16 cellular contexts compared by ENCODE assay signal in the genomic region with DNA sequence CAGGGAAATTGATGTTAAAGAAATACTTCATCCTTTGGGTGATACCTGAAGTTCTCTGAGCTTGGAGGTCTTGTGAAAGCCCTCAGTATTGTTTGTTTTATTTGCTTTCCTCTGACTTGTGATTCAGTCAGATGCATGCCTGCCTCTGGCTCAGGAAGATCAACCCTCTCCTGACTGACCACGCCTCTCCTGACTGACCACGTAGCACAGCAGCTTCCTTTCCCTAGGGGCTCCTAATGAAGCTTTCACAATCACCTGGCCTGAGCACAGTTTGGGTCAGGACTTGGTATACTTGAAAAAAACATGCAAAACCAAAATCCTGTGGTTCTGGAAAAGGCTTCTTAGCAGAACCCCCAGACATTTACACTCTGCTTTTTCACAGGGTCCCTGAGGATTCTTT. TPM values are rescaled to one million over a fixed set of nuclear protein-coding genes. Genes with fewer than 3 reads are reported as not detected.
A peak's percentile ranks its signal among the peaks of the same experiment; 100 is the strongest.
DNase-seq lines count a peak whose midpoint lies in the region; ATAC-seq and TF ChIP-seq lines count a peak whose summit lies in the region.
"Had no signal": no experiment of that assay in that cellular context is flagged by ENCODE, and none has a peak within 500 bp of the region (broad histone marks: within the 10 kb centered on the region; RNA-seq: fewer than 3 reads in every experiment).

No MANE protein-coding gene starts in this region.

- CTCF ChIA-PET in Calu3 (lab: Charles Lee): interaction anchor here (1.1 to 2.2 kb wide), 2 partner anchors 9 to 15 kb away, joined by 3 to 8 read pairs; no protein-coding TSS in a partner anchor

- ATAC-seq in HG02588 (IDR thresholded peaks at IDR 0.05; ENCODE audit: unreplicated experiment) (no peak), GM19467 (IDR thresholded peaks at IDR 0.05; ENCODE audit: unreplicated experiment) (no peak)
- ATAC-seq: GM12878 had no signal

- DNase-seq in Calu3 (peak; percentile 55), NCI-H226 (peak; percentile 74), dermis blood vessel endothelial cell (peak; percentile 35), posterior vena cava (ENCODE audit: low spot score) (peak; percentile 74), cerebellar nuclear complex (lab: John Stamatoyannopoulos, UW) (no peak)
- no peak for DNase-seq in activated CD4-positive, alpha-beta T cell treated with anti-CD3 and anti-CD28 coated beads, Interleukin-2, amount 50 U/mL, for 1 hour
- DNase-seq: activated CD4-positive, CD25-positive, alpha-beta regulatory T cell treated with anti-CD3 and anti-CD28 coated beads, Interleukin-2, amount 50 U/mL, for 72 hours; Caco-2; NCI-H524 treated with DMSO at 0.1 percent for 48 hours; occipital lobe; stimulated activated naive CD4-positive, alpha-beta T cell treated with Interleukin-2 at 50 U/mL for 16 hours had no signal

- H3K27ac Mint-ChIP-seq in Calu3 (ENCODE audit: unreplicated experiment): no peak overlapping the region
- H3K27ac Mint-ChIP-seq: activated T-helper 1 cell treated with anti-CD3 and anti-CD28 coated beads, Interleukin-12 subunit alpha, Interleukin-12 subunit beta, Interleukin-2, Interleukin-4 antibody, amounts not matched to agents 30 ng/mL and 10 ng/mL and 1 ng/mL, durations not matched to agents 14 hours and 24 hours and 36 hours had no signal

- no TSS peak for BruUV-seq in Calu3 (replicated peaks; lab: Mats Ljungman, UMichigan)

- no peak overlapping the region for H3K4me3 Mint-ChIP-seq in Calu3 (ENCODE audit: low read depth, unreplicated experiment)
- H3K4me3 Mint-ChIP-seq: activated T-helper 1 cell treated with anti-CD3 and anti-CD28 coated beads, Interleukin-12 subunit alpha, Interleukin-12 subunit beta, Interleukin-2, Interleukin-4 antibody, amounts not matched to agents 30 ng/mL and 10 ng/mL and 1 ng/mL, durations not matched to agents 14 hours and 24 hours and 36 hours; central memory CD8-positive, alpha-beta T cell had no signal

- no peak for TF ChIP-seq CTCF in Calu3 (IDR thresholded peaks at IDR 0.05; ENCODE audit: unreplicated experiment)

- no peaks in the 10 kb centered on the region for H3K27me3 Mint-ChIP-seq in Calu3 (ENCODE audit: unreplicated experiment)

- intact Hi-C loops in Calu3 (cut with micrococcal nuclease; ENCODE audit: unreplicated experiment): no loop called here
- intact Hi-C loops in posterior vena cava (cut with DNase I): no loop called here

- peaks cover 59% of the 10 kb centered on the region for H3K4me1 Mint-ChIP-seq in Calu3 (ENCODE audit: low read depth, unreplicated experiment)

- H3K36me3 Mint-ChIP-seq in Calu3 (ENCODE audit: insufficient read depth, unreplicated experiment): peaks cover 32% of the 10 kb centered on the region

- H3K9me3 Mint-ChIP-seq in Calu3 (ENCODE audit: low read depth, unreplicated experiment): no peaks in the 10 kb centered on the region
- H3K9me3 Mint-ChIP-seq: activated T-helper 1 cell treated with anti-CD3 and anti-CD28 coated beads, Interleukin-12 subunit alpha, Interleukin-12 subunit beta, Interleukin-2, Interleukin-4 antibody, amounts not matched to agents 30 ng/mL and 10 ng/mL and 1 ng/mL, durations not matched to agents 14 hours and 24 hours and 36 hours; central memory CD8-positive, alpha-beta T cell had no signal

RNA-seq across cellular contexts. Expression of gene TGFBI, which starts 3.8 kb away (rescaled TPM):
- total RNA-seq in Calu3 (2022) (41.4 and 95.2 TPM in 2 replicates), dermis blood vessel endothelial cell (3.9 and 9.5 TPM in 2 replicates), posterior vena cava (100 to 1,000 TPM; 173 to 286 TPM)
- total RNA-seq: activated T-helper 1 cell treated with anti-CD3 and anti-CD28 coated beads, Interleukin-12 subunit alpha, Interleukin-12 subunit beta, Interleukin-2, Interleukin-4 antibody, amounts not matched to agents 30 ng/mL and 10 ng/mL and 1 ng/mL, durations not matched to agents 14 hours and 24 hours and 36 hours had no signal

Comparison
In these comparisons a context has a peak if more than half of its experiments do, and no peak if none do; other contexts are left out.
1. DNase-seq: peak in Calu3 (single experiment), NCI-H226 (single experiment), dermis blood vessel endothelial cell (single experiment) and posterior vena cava (single experiment); none in cerebellar nuclear complex (0 of 2) and activated CD4-positive, alpha-beta T cell treated with anti-CD3 and anti-CD28 coated beads, Interleukin-2, amount 50 U/mL, for 1 hour (single experiment).